26 cellular contexts compared by ENCODE assay signal in genomic region chr3:133439563-133439962, GRCh38. TPM values are rescaled to one million over a fixed set of nuclear protein-coding genes. Genes with fewer than 3 reads are reported as not detected.
"Had no signal": no experiment of that assay in that cellular context is flagged by ENCODE, and none has a peak within 500 bp of the region (broad histone marks: within the 10 kb centered on the region; RNA-seq: fewer than 3 reads in every experiment).

No MANE protein-coding gene starts in this region.

- H3K36me3 ChIP-seq: ascending aorta had no signal

- H3K27ac Mint-ChIP-seq: activated CD4-positive, alpha-beta memory T cell treated with anti-CD3 and anti-CD28 coated beads for 36 hours; activated CD4-positive, alpha-beta T cell treated with anti-CD3 and anti-CD28 coated beads, Interleukin-2, amount 10 ng/mL, durations not matched to agents 7 days and 5 days; activated naive CD8-positive, alpha-beta T cell treated with anti-CD3 and anti-CD28 coated beads, Interleukin-2, amount 50 U/mL, for 24 hours; activated T-cell treated with anti-CD3 and anti-CD28 coated beads, Interleukin-2, amount 50 U/mL, for 72 hours had no signal

- H3K9me3 ChIP-seq: ascending aorta, body of pancreas had no signal

- H3K4me3 ChIP-seq: ascending aorta, body of pancreas had no signal

- H3K4me3 Mint-ChIP-seq: activated CD4-positive, alpha-beta memory T cell treated with anti-CD3 and anti-CD28 coated beads for 36 hours; activated CD4-positive, alpha-beta T cell treated with anti-CD3 and anti-CD28 coated beads, Interleukin-2, amount 10 ng/mL, durations not matched to agents 7 days and 5 days; activated naive CD8-positive, alpha-beta T cell treated with anti-CD3 and anti-CD28 coated beads, Interleukin-2, amount 50 U/mL, for 24 hours; activated T-cell treated with anti-CD3 and anti-CD28 coated beads, Interleukin-2, amount 50 U/mL, for 72 hours had no signal

- ATAC-seq: activated naive CD4-positive, alpha-beta T cell treated with anti-CD3 and anti-CD28 coated beads, Interleukin-2, amount 50 U/mL, for 72 hours; activated naive CD8-positive, alpha-beta T cell treated with anti-CD3 and anti-CD28 coated beads, Interleukin-2, amount 50 U/mL, for 24 hours; activated T-cell treated with anti-CD3 and anti-CD28 coated beads, Interleukin-2, amount 50 U/mL, for 72 hours; body of pancreas; T-cell had no signal

- H3K27ac ChIP-seq: ascending aorta, body of pancreas, KMS-11 had no signal

- H3K27me3 ChIP-seq: ascending aorta, body of pancreas had no signal

- DNase-seq: activated CD4-positive, alpha-beta memory T cell treated with anti-CD3 and anti-CD28 coated beads for 36 hours; activated CD4-positive, alpha-beta T cell treated with anti-CD3 and anti-CD28 coated beads, Interleukin-2, amount 10 ng/mL, durations not matched to agents 7 days and 5 days; activated CD4-positive, CD25-positive, alpha-beta regulatory T cell; activated CD8-positive, alpha-beta memory T cell treated with anti-CD3 and anti-CD28 coated beads for 24 hours; activated naive CD8-positive, alpha-beta T cell treated with anti-CD3 and anti-CD28 coated beads, Interleukin-2, amount 50 U/mL, for 24 hours; activated T-cell treated with anti-CD3 and anti-CD28 coated beads, Interleukin-2, amount 50 U/mL, for 72 hours; amniotic stem cell; body of pancreas; central memory CD4-positive, alpha-beta T cell; MM.1S; NCI-H1105 treated with DMSO at 0.1 percent for 48 hours; NCI-H1436 treated with DMSO at 0.1 percent for 48 hours; NCI-H187; NCI-H2081 treated with DMSO at 0.1 percent for 48 hours; NCI-H446; NCI-H524; SHP77 treated with DMSO at 0.1 percent for 48 hours; T-cell; T-helper 2 cell; T1000 had no signal

- H3K4me1 ChIP-seq: ascending aorta had no signal

- H3K27me3 Mint-ChIP-seq: activated CD4-positive, alpha-beta memory T cell treated with anti-CD3 and anti-CD28 coated beads for 36 hours; activated CD4-positive, alpha-beta T cell treated with anti-CD3 and anti-CD28 coated beads, Interleukin-2, amount 10 ng/mL, durations not matched to agents 7 days and 5 days; activated naive CD8-positive, alpha-beta T cell treated with anti-CD3 and anti-CD28 coated beads, Interleukin-2, amount 50 U/mL, for 24 hours; T-cell had no signal

RNA-seq across cellular contexts. Expression of gene BFSP2, which starts 39.7 kb away (rescaled TPM):
- total RNA-seq: activated CD4-positive, alpha-beta memory T cell treated with anti-CD3 and anti-CD28 coated beads for 36 hours; activated naive CD4-positive, alpha-beta T cell treated with anti-CD3 and anti-CD28 coated beads, Interleukin-2, amount 50 U/mL, for 72 hours; activated T-cell treated with anti-CD3 and anti-CD28 coated beads, Interleukin-2, amount 50 U/mL, for 72 hours; ascending aorta; body of pancreas; bronchial epithelial cell; chondrocyte; SK-MEL-5 had no signal
